8 cellular contexts compared by ENCODE assay signal in genomic region chr7:128236924-128237586, GRCh38. TPM values are rescaled to one million over a fixed set of nuclear protein-coding genes. Genes with fewer than 3 reads are reported as not detected.
DNase-seq lines count a peak whose midpoint lies in the region; ATAC-seq and TF ChIP-seq lines count a peak whose summit lies in the region.

No MANE protein-coding gene starts in this region.

- peak overlapping the region; percentile 16 for H3K9ac ChIP-seq in Loucy (ENCODE audit: low read depth, low read length, poor library complexity, severe bottlenecking)

- intact Hi-C loops in left lung (cut with DNase I) (no loop called here), gastrocnemius medialis (cut with DNase I; ENCODE audit: low total_unique reads) (no loop called here)

- no peaks in the 10 kb centered on the region for H3K79me2 ChIP-seq in Loucy (ENCODE audit: insufficient read depth, low read length)

- no peaks in the 10 kb centered on the region for H3K9me2 ChIP-seq in Loucy (replicated peaks; ENCODE audit: low read depth, low read length)

- no peaks in the 10 kb centered on the region for H3K27me3 ChIP-seq in Loucy (ENCODE audit: insufficient read depth, low read length, poor library complexity, severe bottlenecking)
- peaks cover 20 to 25% of the 10 kb centered on the region in 2 donors for H3K27me3 ChIP-seq in left lung
- H3K27me3 ChIP-seq in gastrocnemius medialis: peaks cover 20 to 27% (median 25%) of the 10 kb centered on the region in 3 donors

- H3K36me3 ChIP-seq in Loucy (ENCODE audit: insufficient read depth, low read length) (no peaks in the 10 kb centered on the region), left lung (no peaks in the 10 kb centered on the region), gastrocnemius medialis (no peaks in the 10 kb centered on the region)

- H3K4me1 ChIP-seq in Loucy (ENCODE audit: insufficient read depth, low read length, poor library complexity, severe bottlenecking): peaks cover 18% of the 10 kb centered on the region
- peaks cover 0 to 19% of the 10 kb centered on the region in 2 donors for H3K4me1 ChIP-seq in left lung
- no peaks in the 10 kb centered on the region for H3K4me1 ChIP-seq in gastrocnemius medialis

- DNase-seq in AG20443 (ENCODE audit: low spot score) (peak; percentile 79), left lung (peak in 1 of 2 donors; percentile 55), gastrocnemius medialis (no peak), SK-N-DZ (ENCODE audit: low spot score) (no peak)
- peak; percentile 57 for DNase-seq in activated CD4-positive, alpha-beta memory T cell treated with anti-CD3 and anti-CD28 coated beads, Interleukin-2, amount 10 ng/mL, durations not matched to agents 7 days and 5 days

- H3K9me3 Mint-ChIP-seq in activated CD4-positive, alpha-beta memory T cell treated with anti-CD3 and anti-CD28 coated beads, Interleukin-2, amount 10 ng/mL, durations not matched to agents 7 days and 5 days: peaks cover 11% of the 10 kb centered on the region

- H3K36me3 Mint-ChIP-seq in activated CD4-positive, alpha-beta memory T cell treated with anti-CD3 and anti-CD28 coated beads, Interleukin-2, amount 10 ng/mL, durations not matched to agents 7 days and 5 days (ENCODE audit: low read depth): peaks cover 13% of the 10 kb centered on the region

- H2AFZ ChIP-seq in Loucy (ENCODE audit: low read length): 0 out of 2 replicates have a peak overlapping the region, but pooled peaks have one; percentile 13

- CTCF ChIA-PET in activated CD4-positive, alpha-beta memory T cell treated with anti-CD3 and anti-CD28 coated beads, Interleukin-2, amount 10 ng/mL, durations not matched to agents 7 days and 5 days (lab: Charles Lee): interaction anchor here (1.0 to 1.9 kb wide), 4 partner anchors 9 to 102 kb away, joined by 4 to 9 read pairs (median 5); no protein-coding TSS in a partner anchor

- no peak overlapping the region for H3K4me3 Mint-ChIP-seq in activated CD4-positive, alpha-beta memory T cell treated with anti-CD3 and anti-CD28 coated beads, Interleukin-2, amount 10 ng/mL, durations not matched to agents 7 days and 5 days

- H4K20me1 ChIP-seq in Loucy (ENCODE audit: insufficient read depth, low read length, poor library complexity, severe bottlenecking): no peaks in the 10 kb centered on the region

- H3F3A ChIP-seq in Loucy (ENCODE audit: low read depth): no peaks in the 10 kb centered on the region

- peak; percentile 92 for ATAC-seq in GM18868 (IDR thresholded peaks at IDR 0.05; ENCODE audit: unreplicated experiment)
- ATAC-seq in left lung: peak; percentile 75
- ATAC-seq in gastrocnemius medialis: no peak
- ATAC-seq in HG03045 (IDR thresholded peaks at IDR 0.05; ENCODE audit: unreplicated experiment): no peak

- H3K9me3 ChIP-seq in Loucy (ENCODE audit: insufficient read depth, low read depth, low read length) (no peaks in the 10 kb centered on the region; the same call in 1 of the 2 replicates), left lung (peaks cover 0 to 22% of the 10 kb centered on the region in 2 donors), gastrocnemius medialis (no peaks in the 10 kb centered on the region)

- H3K27me3 Mint-ChIP-seq in activated CD4-positive, alpha-beta memory T cell treated with anti-CD3 and anti-CD28 coated beads, Interleukin-2, amount 10 ng/mL, durations not matched to agents 7 days and 5 days: peaks cover 24% of the 10 kb centered on the region

- H3K4me1 Mint-ChIP-seq in activated CD4-positive, alpha-beta memory T cell treated with anti-CD3 and anti-CD28 coated beads, Interleukin-2, amount 10 ng/mL, durations not matched to agents 7 days and 5 days: peaks cover 14% of the 10 kb centered on the region

- H3K4me2 ChIP-seq in Loucy (ENCODE audit: low read depth, low read length, poor library complexity, severe bottlenecking): peak overlapping the region; percentile 18

- TF ChIP-seq CTCF in Loucy (conservative IDR thresholded peaks at IDR 0.05; ENCODE audit: low read length) (no peak), left lung (IDR thresholded peaks at IDR 0.05) (no peak), gastrocnemius medialis (IDR thresholded peaks at IDR 0.05 in 4 of 5, conservative IDR thresholded peaks at IDR 0.05 in 1 of 5) (no peak)

- TF ChIP-seq POLR2A in gastrocnemius medialis (IDR thresholded peaks at IDR 0.05): no peak

- H3K4me3 ChIP-seq in Loucy (ENCODE audit: low read length, poor library complexity, severe bottlenecking): peak overlapping the region; percentile 8
- H3K4me3 ChIP-seq in left lung: no peak overlapping the region
- H3K4me3 ChIP-seq in gastrocnemius medialis: no peak overlapping the region

- in situ Hi-C loops in gastrocnemius medialis (cut with MboI; ENCODE audit: low sequenced_read_pairs in 4 of 4): no loop called here

- peak overlapping the region; percentile 38 for H3K27ac Mint-ChIP-seq in activated CD4-positive, alpha-beta memory T cell treated with anti-CD3 and anti-CD28 coated beads, Interleukin-2, amount 10 ng/mL, durations not matched to agents 7 days and 5 days

- POLR2A ChIA-PET in activated CD4-positive, alpha-beta memory T cell treated with anti-CD3 and anti-CD28 coated beads, Interleukin-2, amount 10 ng/mL, durations not matched to agents 7 days and 5 days (lab: Charles Lee): interaction anchor here (0.7 kb wide), 1 partner anchor 27 kb away, joined by 5 read pairs; no protein-coding TSS in a partner anchor

- H3K27ac ChIP-seq in left lung: peak overlapping the region in 1 of 2 donors; percentile 90
- no peak overlapping the region for H3K27ac ChIP-seq in gastrocnemius medialis

RNA-seq across cellular contexts. Expression of gene LEP, which starts 4.0 kb away (rescaled TPM):
- not detected for total RNA-seq in activated CD4-positive, alpha-beta memory T cell treated with anti-CD3 and anti-CD28 coated beads, Interleukin-2, amount 10 ng/mL, durations not matched to agents 7 days and 5 days
- total RNA-seq in left lung (under 1 TPM; 0.15 to 0.16 TPM), gastrocnemius medialis (under 1 TPM in 2 of 4 donors, not detected in 2; 0.11 to 0.46 TPM)
- not detected in 2 replicates for polyA plus RNA-seq in SK-N-DZ (2014; cell fraction: cytosol; rRNA removed)
- not detected in 2 replicates for polyA plus RNA-seq in SK-N-DZ (2014; cell fraction: nucleus; rRNA removed)

Comparison
In these comparisons a context has a peak if more than half of its experiments do, and no peak if none do; other contexts are left out.
1. DNase-seq: peak in AG20443 (single experiment) and activated CD4-positive, alpha-beta memory T cell treated with anti-CD3 and anti-CD28 coated beads, Interleukin-2, amount 10 ng/mL, durations not matched to agents 7 days and 5 days (single experiment); none in gastrocnemius medialis (0 of 2) and SK-N-DZ (single experiment).
2. ATAC-seq: peak in GM18868 (single experiment) and left lung (single experiment); none in gastrocnemius medialis (0 of 2) and HG03045 (single experiment).